ENCODE assay signal across 8 cellular contexts in genomic region chr14:59576332-59577294, GRCh38. TPM values are rescaled to one million over a fixed set of nuclear protein-coding genes. Genes with fewer than 3 reads are reported as not detected.
A peak's percentile ranks its signal among the peaks of the same experiment; 100 is the strongest.
DNase-seq lines count a peak whose midpoint lies in the region; ATAC-seq and TF ChIP-seq lines count a peak whose summit lies in the region.

CCDC175 (minus strand) TSS chr14:59576812; CDS start chr14:59576775, 37 bp downstream.

- no peaks in the 10 kb centered on the region for H4K20me1 ChIP-seq in IMR-90 (ENCODE audit: insufficient read depth, low read length)

- in situ Hi-C loops in IMR-90 (cut with MboI; ENCODE audit: low sequenced_read_pairs) = loop anchor here (10.0 kb wide), 1 partner anchor 452 kb away; no protein-coding TSS in a partner anchor

- H2AK9ac ChIP-seq in IMR-90 (replicated peaks; ENCODE audit: low read depth, low read length, poor library complexity) = no peak within 1 kb of the TSS

- dilution Hi-C loops in IMR-90 (cut with HindIII; ENCODE audit: low sequenced_read_pairs, unreplicated experiment) = no loop called here

- 0 out of 2 replicates have a peak within 1 kb of the TSS, but pooled peaks have one; percentile 13 for H3K9ac ChIP-seq in IMR-90 (ENCODE audit: low read depth, low read length)

- no peak within 1 kb of the TSS for H2AK5ac ChIP-seq in IMR-90 (ENCODE audit: low read depth, low read length)

- peak within 1 kb of the TSS; percentile 82 for H3K4me2 ChIP-seq in IMR-90 (ENCODE audit: low read depth, low read length)

- no peak within 1 kb of the TSS for H3K4ac ChIP-seq in IMR-90 (ENCODE audit: low read depth, low read length)

- H3K9me3 ChIP-seq in IMR-90 (ENCODE audit: control insufficient read depth, insufficient read depth, low read length) (no peaks in the 10 kb centered on the region), RWPE2 (ENCODE audit: severe bottlenecking) (no peaks in the 10 kb centered on the region)

- H3K27ac ChIP-seq in IMR-90 (ENCODE audit: insufficient read depth, low read length) = no peak within 1 kb of the TSS
- H3K27ac ChIP-seq in RWPE2 (ENCODE audit: poor library complexity, severe bottlenecking) = no peak within 1 kb of the TSS
- H3K27ac ChIP-seq in substantia nigra (ENCODE audit: low read depth, low read length, poor library complexity, severe bottlenecking) = no peak within 1 kb of the TSS

- H3K4me1 ChIP-seq in IMR-90 (ENCODE audit: control insufficient read depth, insufficient read depth, low read length) (no peaks in the 10 kb centered on the region), RWPE2 (ENCODE audit: insufficient read depth, poor library complexity, severe bottlenecking) (no peaks in the 10 kb centered on the region)

- H3K27me3 ChIP-seq in IMR-90 (ENCODE audit: control insufficient read depth, insufficient read depth, low read length) (peaks cover 10% of the 10 kb centered on the region), RWPE2 (ENCODE audit: insufficient read depth, poor library complexity, severe bottlenecking) (peaks cover 12% of the 10 kb centered on the region)

- H2BK20ac ChIP-seq in IMR-90 (ENCODE audit: low read depth, low read length) = no peak within 1 kb of the TSS

- DNase-seq in DMS153 (lab: John Stamatoyannopoulos, UW) = peak; percentile 70
- DNase-seq in IMR-90 = peak; percentile 71
- peak; percentile 85 for DNase-seq in RWPE2 (ENCODE audit: low spot score)
- peak; percentile 29 to 76 (median 56) for DNase-seq in activated naive CD4-positive, alpha-beta T cell (lab: John Stamatoyannopoulos, UW)
- DNase-seq in glomerular visceral epithelial cell (ENCODE audit: extremely low spot score) = peak; percentile 67
- peak; percentile 12 to 93 (median 60) for DNase-seq in nucleus accumbens (lab: John Stamatoyannopoulos, UW)
- DNase-seq in substantia nigra (lab: John Stamatoyannopoulos, UW) = peak in 47 of 49 donors; percentile 2 to 94 (median 65)

- CTCF ChIA-PET in IMR-90 (lab: Yijun Ruan, JAX) = interaction anchor here (0.7 to 2.6 kb wide), 11 partner anchors 9 to 98 kb away, joined by 3 to 19 read pairs (median 4); no protein-coding TSS in a partner anchor

- H2BK5ac ChIP-seq in IMR-90 (ENCODE audit: low read depth, low read length, poor library complexity, severe bottlenecking) = no peak within 1 kb of the TSS

- no peak within 1 kb of the TSS for H2BK15ac ChIP-seq in IMR-90 (ENCODE audit: low read depth, low read length)

- POLR2A ChIA-PET in IMR-90 (lab: Charles Lee; ENCODE audit: unreplicated experiment) = no interaction called here

- H3K23ac ChIP-seq in IMR-90 (ENCODE audit: low read depth, low read length) = no peak within 1 kb of the TSS

- H3K79me1 ChIP-seq in IMR-90 (ENCODE audit: low read depth in 1 of 2, low read length in 2 of 2) = no peaks in the 10 kb centered on the region

- BruUV-seq in IMR-90 (replicated peaks; lab: Mats Ljungman, UMichigan) = no TSS peak

- no peaks in the 10 kb centered on the region for H3K9me1 ChIP-seq in IMR-90 (ENCODE audit: insufficient read depth, low read length)

- peak within 1 kb of the TSS; percentile 37 for H3K4me3 ChIP-seq in IMR-90 (ENCODE audit: insufficient read depth, low read depth, low read length)
- peak within 1 kb of the TSS; percentile 32 for H3K4me3 ChIP-seq in RWPE2 (ENCODE audit: severe bottlenecking)

- H3K56ac ChIP-seq in IMR-90 (ENCODE audit: extremely low read depth, insufficient read depth, low read length) = no peak within 1 kb of the TSS

- no peak within 1 kb of the TSS for H3K18ac ChIP-seq in IMR-90 (ENCODE audit: low read depth, low read length)

- ATAC-seq in GM21529 (IDR thresholded peaks at IDR 0.05; ENCODE audit: unreplicated experiment) (peak; percentile 97), IMR-90 (ENCODE audit: low read depth) (peak; percentile 98), RWPE2 (ENCODE audit: low read depth) (peak; percentile 90)

- peak within 1 kb of the TSS; percentile 89 for H2AFZ ChIP-seq in IMR-90 (replicated peaks; ENCODE audit: low read length, poor library complexity)

- H4K8ac ChIP-seq in IMR-90 (ENCODE audit: low read depth in 2 of 2, low read length in 2 of 2) = no peak within 1 kb of the TSS

- H4K91ac ChIP-seq in IMR-90 (ENCODE audit: insufficient read depth, low read depth, low read length) = no peak within 1 kb of the TSS

- H3K36me3 ChIP-seq in IMR-90 (ENCODE audit: control insufficient read depth, insufficient read depth, low read length) (no peaks in the 10 kb centered on the region), RWPE2 (ENCODE audit: low read depth) (no peaks in the 10 kb centered on the region)

- TF ChIP-seq CTCF in IMR-90 (conservative IDR thresholded peaks at IDR 0.05; ENCODE audit: low read depth, low read length) = peak; percentile 88
- TF ChIP-seq CTCF in RWPE2 (IDR thresholded peaks at IDR 0.05; ENCODE audit: poor library complexity, severe bottlenecking) = peak; percentile 93

- no peak within 1 kb of the TSS for H4K5ac ChIP-seq in IMR-90 (ENCODE audit: low read depth, low read length)

- H3K14ac ChIP-seq in IMR-90 (replicated peaks; ENCODE audit: low read depth, low read length) = no peak within 1 kb of the TSS

- peak; percentile 76 for TF ChIP-seq RAD21 in IMR-90 (IDR thresholded peaks at IDR 0.05; ENCODE audit: low read length)

- H2BK120ac ChIP-seq in IMR-90 (ENCODE audit: low read depth, low read length) = no peak within 1 kb of the TSS

- 0% methylated on average over 3 of the region's 46 CpGs; no CpG with 5 or more reads in 1 of the 2 experiments for WGBS in IMR-90 (ENCODE audit: extremely low coverage in 2 of 2, insufficient read length in 1 of 2), 2 experiments

- TF ChIP-seq POLR2A in IMR-90 (IDR thresholded peaks at IDR 0.05; ENCODE audit: low read depth, low read length) = no peak

- intact Hi-C loops in IMR-90 (cut with micrococcal nuclease) = loop anchor here (1.0 kb wide), 2 partner anchors 69 to 449 kb away; no protein-coding TSS in a partner anchor

TF ChIP-seq in IMR-90, 13 proteins besides CTCF, POLR2A, EP300 and RAD21:
- no peak for TF ChIP-seq ELK1 (IDR thresholded peaks at IDR 0.05; ENCODE audit: borderline replicate concordance, low read depth, low read length)
- TF ChIP-seq SMC3 (IDR thresholded peaks at IDR 0.05; ENCODE audit: low read depth, low read length) = peak; percentile 78

RNA-seq across cellular contexts. Expression of gene CCDC175, which starts in this region (rescaled TPM):
- not detected in 2 replicates for total RNA-seq in IMR-90 (2012; rRNA removed)
- polyA plus RNA-seq in IMR-90 (2012; rRNA removed) = not detected in 2 replicates
- not detected in 2 replicates for polyA plus RNA-seq in IMR-90 (2012; cell fraction: cytosol; rRNA removed)
- polyA plus RNA-seq in IMR-90 (2012; cell fraction: nucleus; rRNA removed; ENCODE audit: low replicate concordance) = not detected in 2 replicates

Comparison
In these comparisons a context has a peak if more than half of its experiments do, and no peak if none do; other contexts are left out.
1. Peak in DNase-seq, ATAC-seq, H3K4me3 ChIP-seq, H3K9ac ChIP-seq and H3K4me2 ChIP-seq in IMR-90; RNA of the gene not detected or under 1 TPM.